2 cellular contexts compared by ENCODE assay signal in the genomic region with DNA sequence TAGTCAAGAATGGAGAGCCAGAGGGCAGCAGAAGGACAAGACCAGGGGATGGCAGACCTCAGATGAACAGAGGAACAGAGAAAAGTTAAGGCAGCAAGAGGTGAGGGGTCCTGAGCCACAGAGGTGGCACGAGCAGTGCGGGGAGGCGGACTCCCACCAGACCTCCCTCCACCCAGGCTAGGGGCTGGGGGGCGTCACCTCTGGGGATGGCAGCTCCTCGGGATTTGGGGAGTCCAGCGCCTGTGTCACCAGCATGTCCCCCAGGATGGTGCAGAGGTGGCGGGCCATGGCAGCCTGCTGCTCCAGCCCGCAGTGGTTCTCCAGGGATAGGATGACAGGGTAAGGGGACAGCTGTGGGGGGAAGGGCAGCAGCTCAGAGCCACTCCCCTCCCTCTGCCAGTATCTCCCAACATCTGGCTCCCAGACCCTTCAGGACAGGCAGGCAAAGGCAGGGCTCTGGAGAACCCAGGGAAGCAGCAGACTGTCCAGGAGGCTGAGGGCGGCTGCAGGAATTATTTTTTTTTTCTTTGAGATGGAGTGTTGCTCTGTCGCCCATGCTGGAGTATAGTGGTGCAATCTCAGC.
TF ChIP-seq lines count a peak whose summit lies in the region.

No MANE protein-coding gene starts in this region.

TF ChIP-seq in IMR-90, 13 proteins besides CTCF, POLR2A, EP300 and RAD21:
- no peak for TF ChIP-seq CEBPB (IDR thresholded peaks at IDR 0.05; ENCODE audit: low read depth, low read length)
- no peak for TF ChIP-seq MAFK (IDR thresholded peaks at IDR 0.05; ENCODE audit: low read depth, low read length)
- TF ChIP-seq RFX5 (IDR thresholded peaks at IDR 0.05; ENCODE audit: low read depth, low read length): no peak
- TF ChIP-seq MXI1 (IDR thresholded peaks at IDR 0.05; ENCODE audit: borderline replicate concordance, low read depth, low read length): no peak
- no peak for TF ChIP-seq ELK1 (IDR thresholded peaks at IDR 0.05; ENCODE audit: borderline replicate concordance, low read depth, low read length)
- TF ChIP-seq, protein P1, sequence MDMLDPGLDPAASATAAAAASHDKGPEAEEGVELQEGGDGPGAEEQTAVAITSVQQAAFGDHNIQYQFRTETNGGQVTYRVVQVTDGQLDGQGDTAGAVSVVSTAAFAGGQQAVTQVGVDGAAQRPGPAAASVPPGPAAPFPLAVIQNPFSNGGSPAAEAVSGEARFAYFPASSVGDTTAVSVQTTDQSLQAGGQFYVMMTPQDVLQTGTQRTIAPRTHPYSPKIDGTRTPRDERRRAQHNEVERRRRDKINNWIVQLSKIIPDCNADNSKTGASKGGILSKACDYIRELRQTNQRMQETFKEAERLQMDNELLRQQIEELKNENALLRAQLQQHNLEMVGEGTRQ (IDR thresholded peaks at IDR 0.05; ENCODE audit: low read depth, low read length): no peak
- no peak for TF ChIP-seq MAZ (IDR thresholded peaks at IDR 0.05; ENCODE audit: borderline replicate concordance, low read depth, low read length)
- TF ChIP-seq FOS (IDR thresholded peaks at IDR 0.05; ENCODE audit: low read depth, low read length): no peak
- TF ChIP-seq CHD1 (IDR thresholded peaks at IDR 0.05; ENCODE audit: low read depth, low read length): no peak
- TF ChIP-seq RCOR1 (IDR thresholded peaks at IDR 0.05; ENCODE audit: insufficient replicate concordance, low read length): no peak
- TF ChIP-seq SMC3 (IDR thresholded peaks at IDR 0.05; ENCODE audit: low read depth, low read length): no peak
- TF ChIP-seq BHLHE40 (IDR thresholded peaks at IDR 0.05; ENCODE audit: low read depth, low read length): no peak
- no peak for TF ChIP-seq NFE2L2 (IDR thresholded peaks at IDR 0.05; ENCODE audit: low read depth, low read length)
TF ChIP-seq in IMR-90: peak in this region for 0.

TF ChIP-seq in K562, 482 proteins besides CTCF, POLR2A, EP300 and RAD21:
- TF ChIP-seq POLR2G (IDR thresholded peaks at IDR 0.05; ENCODE audit: low read depth, low read length): 0 out of 2 replicates have a peak, but pooled peaks have one; percentile 41
- TF ChIP-seq RBM39 (optimal IDR thresholded peaks at IDR 0.05; ENCODE audit: low read depth, low read length): no peak
- no peak for TF ChIP-seq ZC3H8 (IDR thresholded peaks at IDR 0.05)
